Comparison of ENCODE assay signal across 18 cellular contexts in genomic region chr1:114033961-114034360, GRCh38.
"Had no signal": no experiment of that assay in that cellular context is flagged by ENCODE, and none has a peak within 500 bp of the region (broad histone marks: within the 10 kb centered on the region; RNA-seq: fewer than 3 reads in every experiment).

No MANE protein-coding gene starts in this region.

- H3K27ac ChIP-seq: heart right ventricle, transverse colon had no signal

- H3K36me3 ChIP-seq: gastrocnemius medialis, heart right ventricle, transverse colon had no signal

- H3K27ac Mint-ChIP-seq: activated B cell treated with CpG ODN at 0.5 μM for 24 hours; activated CD4-positive, alpha-beta T cell treated with anti-CD3 and anti-CD28 coated beads, Interleukin-2, amount 10 ng/mL, durations not matched to agents 24 days and 14 days; activated naive CD4-positive, alpha-beta T cell treated with anti-CD3 and anti-CD28 coated beads, Interleukin-2, amount 50 U/mL, for 24 hours; activated T-helper 2 cell treated with anti-CD3 and anti-CD28 coated beads, Interferon-gamma antibody, Interleukin-2, Interleukin-4, amounts not matched to agents 10 μg/mL and 5 μg/mL and 100 μg/mL, durations not matched to agents 14 hours and 24 hours and 36 hours; natural killer cell treated with Interleukin-12 subunit alpha and Interleukin-12 subunit beta and Interleukin-15 and Interleukin-18, amount 100 ng/mL, for 72 hours had no signal

- H3K4me3 Mint-ChIP-seq: activated B cell treated with CpG ODN at 0.5 μM for 24 hours; activated CD4-positive, alpha-beta T cell treated with anti-CD3 and anti-CD28 coated beads, Interleukin-2, amount 10 ng/mL, durations not matched to agents 24 days and 14 days; activated naive CD4-positive, alpha-beta T cell treated with anti-CD3 and anti-CD28 coated beads, Interleukin-2, amount 50 U/mL, for 24 hours; natural killer cell treated with Interleukin-12 subunit alpha and Interleukin-12 subunit beta and Interleukin-15 and Interleukin-18, amount 100 ng/mL, for 72 hours had no signal

- DNase-seq: activated B cell treated with CpG ODN at 0.5 μM for 24 hours; activated CD4-positive, alpha-beta T cell treated with anti-CD3 and anti-CD28 coated beads, Interleukin-2, amount 10 ng/mL, durations not matched to agents 24 days and 14 days; activated CD8-positive, alpha-beta memory T cell treated with anti-CD3 and anti-CD28 coated beads for 24 hours; central memory CD4-positive, alpha-beta T cell; cortex of kidney; effector CD8-positive, alpha-beta T cell; gastrocnemius medialis; heart right ventricle; occipital lobe; psoas muscle; stimulated activated CD4-positive, alpha-beta T cell treated with anti-CD3 and anti-CD28 coated beads, Interleukin-2, amount 100 ng/mL, for 24 hours; stimulated activated naive CD4-positive, alpha-beta T cell; substantia nigra; transverse colon had no signal

- H3K4me3 ChIP-seq: gastrocnemius medialis, heart right ventricle, psoas muscle, transverse colon had no signal

- H3K27me3 Mint-ChIP-seq: activated B cell treated with CpG ODN at 0.5 μM for 24 hours; activated CD4-positive, alpha-beta T cell treated with anti-CD3 and anti-CD28 coated beads, Interleukin-2, amount 10 ng/mL, durations not matched to agents 24 days and 14 days; activated naive CD4-positive, alpha-beta T cell treated with anti-CD3 and anti-CD28 coated beads, Interleukin-2, amount 50 U/mL, for 24 hours; natural killer cell treated with Interleukin-12 subunit alpha and Interleukin-12 subunit beta and Interleukin-15 and Interleukin-18, amount 100 ng/mL, for 72 hours had no signal

- H3K9me3 ChIP-seq: gastrocnemius medialis, heart right ventricle, psoas muscle, transverse colon had no signal

- H3K27me3 ChIP-seq: gastrocnemius medialis, transverse colon had no signal

- H3K4me1 ChIP-seq: heart right ventricle, transverse colon had no signal

- H3K36me3 Mint-ChIP-seq: activated naive CD4-positive, alpha-beta T cell treated with anti-CD3 and anti-CD28 coated beads, Interleukin-2, amount 50 U/mL, for 24 hours; natural killer cell treated with Interleukin-12 subunit alpha and Interleukin-12 subunit beta and Interleukin-15 and Interleukin-18, amount 100 ng/mL, for 72 hours had no signal

- H3K9me3 Mint-ChIP-seq: activated B cell treated with CpG ODN at 0.5 μM for 24 hours; activated CD4-positive, alpha-beta T cell treated with anti-CD3 and anti-CD28 coated beads, Interleukin-2, amount 10 ng/mL, durations not matched to agents 24 days and 14 days; activated naive CD4-positive, alpha-beta T cell treated with anti-CD3 and anti-CD28 coated beads, Interleukin-2, amount 50 U/mL, for 24 hours; activated T-helper 2 cell treated with anti-CD3 and anti-CD28 coated beads, Interferon-gamma antibody, Interleukin-2, Interleukin-4, amounts not matched to agents 10 μg/mL and 5 μg/mL and 100 μg/mL, durations not matched to agents 14 hours and 24 hours and 36 hours; natural killer cell treated with Interleukin-12 subunit alpha and Interleukin-12 subunit beta and Interleukin-15 and Interleukin-18, amount 100 ng/mL, for 72 hours had no signal

- ATAC-seq: heart right ventricle; natural killer cell treated with Interleukin-12 subunit alpha and Interleukin-12 subunit beta and Interleukin-15 and Interleukin-18, amount 100 ng/mL, for 72 hours; sciatic nerve had no signal

- H3K4me1 Mint-ChIP-seq: activated B cell treated with CpG ODN at 0.5 μM for 24 hours; activated CD4-positive, alpha-beta T cell treated with anti-CD3 and anti-CD28 coated beads, Interleukin-2, amount 10 ng/mL, durations not matched to agents 24 days and 14 days; activated naive CD4-positive, alpha-beta T cell treated with anti-CD3 and anti-CD28 coated beads, Interleukin-2, amount 50 U/mL, for 24 hours had no signal
